14 cellular contexts compared by ENCODE assay signal in genomic region chr6:37047933-37048850, GRCh38. TPM values are rescaled to one million over a fixed set of nuclear protein-coding genes. Genes with fewer than 3 reads are reported as not detected.
DNase-seq lines count a peak whose midpoint lies in the region; ATAC-seq and TF ChIP-seq lines count a peak whose summit lies in the region.
"Had no signal": no experiment of that assay in that cellular context is flagged by ENCODE, and none has a peak within 500 bp of the region (broad histone marks: within the 10 kb centered on the region; RNA-seq: fewer than 3 reads in every experiment).

No MANE protein-coding gene starts in this region.

- no peak overlapping the region for H2AK5ac ChIP-seq in trophoblast cell (ENCODE audit: low read length)

- H3K79me2 ChIP-seq in OCI-LY3 (ENCODE audit: low read length) (peaks cover 36% of the 10 kb centered on the region), trophoblast cell (ENCODE audit: control insufficient read depth, insufficient read depth, low read length, poor library complexity) (no peaks in the 10 kb centered on the region)

- no peak overlapping the region for H2BK5ac ChIP-seq in trophoblast cell (ENCODE audit: low read depth, low read length, poor library complexity)

- peak overlapping the region; percentile 99 for H3K9ac ChIP-seq in OCI-LY3 (ENCODE audit: low read length)
- no peak overlapping the region for H3K9ac ChIP-seq in trophoblast cell (ENCODE audit: low read length)
- H3K9ac ChIP-seq: neural progenitor cell had no signal

- H4K8ac ChIP-seq in trophoblast cell (ENCODE audit: low read depth, low read length): no peak overlapping the region

- no peak overlapping the region for H3K4ac ChIP-seq in trophoblast cell (ENCODE audit: low read depth, low read length)

- H4K91ac ChIP-seq in trophoblast cell (ENCODE audit: low read depth, low read length): no peak overlapping the region

- peak overlapping the region; percentile 96 for H3K27ac ChIP-seq in OCI-LY3 (ENCODE audit: low read length)
- no peak overlapping the region for H3K27ac ChIP-seq in trophoblast cell (ENCODE audit: low read depth, low read length)
- H3K27ac ChIP-seq: neural progenitor cell had no signal

- WGBS in trophoblast cell (ENCODE audit: extremely low coverage, insufficient coverage, insufficient read length): no CpG with 5 or more reads among the region's 10 CpGs

- H4K20me1 ChIP-seq in OCI-LY3 (ENCODE audit: insufficient read depth, low read length): no peaks in the 10 kb centered on the region

- no peak overlapping the region for H3K4me3 Mint-ChIP-seq in chondrocyte (ENCODE audit: unreplicated experiment)
- H3K4me3 Mint-ChIP-seq: H9, neural progenitor cell had no signal

- H3K9me3 Mint-ChIP-seq in chondrocyte (ENCODE audit: low read depth): no peaks in the 10 kb centered on the region
- H3K9me3 Mint-ChIP-seq: H9, neural progenitor cell had no signal

- peak; percentile 30 for DNase-seq in activated naive CD4-positive, alpha-beta T cell treated with Interleukin-2 at 50 U/mL for 16 hours
- no peak for DNase-seq in activated naive CD4-positive, alpha-beta T cell (lab: John Stamatoyannopoulos, UW)
- no peak for DNase-seq in chondrocyte (ENCODE audit: low spot score)
- DNase-seq in trophoblast cell: no peak
- no peak for DNase-seq in midbrain (lab: John Stamatoyannopoulos, UW)
- DNase-seq in DMS79 treated with DMSO at 0.1 percent for 48 hours (lab: John Stamatoyannopoulos, UW): no peak
- DNase-seq: H9, NCI-H1694, NCI-H748 treated with DMSO at 0.1 percent for 48 hours had no signal

- no peak overlapping the region for H3K14ac ChIP-seq in trophoblast cell (ENCODE audit: low read length)

- peaks cover 68% of the 10 kb centered on the region for H3K4me1 ChIP-seq in OCI-LY3 (ENCODE audit: low read length)
- no peaks in the 10 kb centered on the region for H3K4me1 ChIP-seq in trophoblast cell (ENCODE audit: control insufficient read depth in 1 of 2, insufficient read depth in 2 of 2, low read length in 2 of 2)

- H3K36me3 Mint-ChIP-seq in chondrocyte (ENCODE audit: low read depth): no peaks in the 10 kb centered on the region
- H3K36me3 Mint-ChIP-seq: neural progenitor cell had no signal

- H4K12ac ChIP-seq in trophoblast cell (ENCODE audit: low read depth, low read length): no peak overlapping the region

- H3K4me1 Mint-ChIP-seq in chondrocyte (ENCODE audit: low read depth): peaks cover 18% of the 10 kb centered on the region

- H3K18ac ChIP-seq in trophoblast cell (ENCODE audit: low read length): no peak overlapping the region

- H3K27me3 Mint-ChIP-seq in chondrocyte (ENCODE audit: low read depth): no peaks in the 10 kb centered on the region

- peaks cover 5% of the 10 kb centered on the region for H3K36me3 ChIP-seq in OCI-LY3 (replicated peaks; ENCODE audit: low read depth, low read length)
- no peaks in the 10 kb centered on the region for H3K36me3 ChIP-seq in trophoblast cell (ENCODE audit: control insufficient read depth in 1 of 2, insufficient read depth in 2 of 2, low read length in 2 of 2)
- H3K36me3 ChIP-seq: heart left ventricle, neural progenitor cell had no signal

- ATAC-seq in HG02678 (IDR thresholded peaks at IDR 0.05; ENCODE audit: unreplicated experiment): no peak
- ATAC-seq: left lobe of liver had no signal

- peak overlapping the region; percentile 14 for H3K23ac ChIP-seq in trophoblast cell (ENCODE audit: low read length)

- no peaks in the 10 kb centered on the region for H3K79me1 ChIP-seq in trophoblast cell (ENCODE audit: low read length)

- H2BK120ac ChIP-seq in trophoblast cell (ENCODE audit: insufficient read depth, low read length, poor library complexity): no peak overlapping the region

- H3K9me3 ChIP-seq in OCI-LY3 (ENCODE audit: insufficient read depth, low read length): no peaks in the 10 kb centered on the region
- peaks cover 2% of the 10 kb centered on the region for H3K9me3 ChIP-seq in trophoblast cell (ENCODE audit: insufficient read depth, low read depth, low read length)
- H3K9me3 ChIP-seq: heart left ventricle had no signal

- H2BK12ac ChIP-seq in trophoblast cell (ENCODE audit: low read length): no peak overlapping the region

- H3K4me3 ChIP-seq in OCI-LY3 (ENCODE audit: low read length): peak overlapping the region; percentile 46
- H3K4me3 ChIP-seq in trophoblast cell (ENCODE audit: low read depth, low read length): no peak overlapping the region
- H3K4me3 ChIP-seq: neural progenitor cell had no signal

- H3K27me3 ChIP-seq in OCI-LY3 (ENCODE audit: low read depth, low read length) (no peaks in the 10 kb centered on the region), trophoblast cell (ENCODE audit: insufficient read depth, low read length) (no peaks in the 10 kb centered on the region)
- H3K27me3 ChIP-seq: heart left ventricle, neural progenitor cell had no signal

- H3K27ac Mint-ChIP-seq in chondrocyte (ENCODE audit: unreplicated experiment): peak overlapping the region; percentile 39

- H3K4me2 ChIP-seq in OCI-LY3 (ENCODE audit: low read length) (peak overlapping the region; percentile 74), trophoblast cell (ENCODE audit: low read length) (no peak overlapping the region)
- H3K4me2 ChIP-seq: neural progenitor cell had no signal

- H2AFZ ChIP-seq in OCI-LY3 (ENCODE audit: low read depth, low read length) (no peak overlapping the region), trophoblast cell (ENCODE audit: insufficient read depth, low read length, poor library complexity) (no peak overlapping the region)
- H2AFZ ChIP-seq: neural progenitor cell had no signal

- no peak for TF ChIP-seq CTCF in OCI-LY3 (IDR thresholded peaks at IDR 0.05; ENCODE audit: low read depth, low read length)
- TF ChIP-seq CTCF in chondrocyte (IDR thresholded peaks at IDR 0.05): no peak

RNA-seq across cellular contexts. Expression of gene FGD2, which starts 42.7 kb away (rescaled TPM):
- not detected in 3 replicates for total RNA-seq in chondrocyte
- not detected in 2 replicates for polyA plus RNA-seq in trophoblast cell (2013)
